In genomic region chr6:10690651-10691445, GRCh38 we compare ENCODE assay signal across 15 cellular contexts. TPM values are rescaled to one million over a fixed set of nuclear protein-coding genes. Genes with fewer than 3 reads are reported as not detected.
DNase-seq lines count a peak whose midpoint lies in the region; ATAC-seq and TF ChIP-seq lines count a peak whose summit lies in the region.
"Had no signal": no experiment of that assay in that cellular context is flagged by ENCODE, and none has a peak within 500 bp of the region (broad histone marks: within the 10 kb centered on the region; RNA-seq: fewer than 3 reads in every experiment).

No MANE protein-coding gene starts in this region.

- DNase-seq in cardiac muscle cell (ENCODE audit: low read depth in 1 of 2, low spot score in 1 of 2) = peak; percentile 0 to 14
- DNase-seq in left ventricle myocardium superior = no peak
- peak; percentile 33 for DNase-seq in NCI-H774 (lab: John Stamatoyannopoulos, UW)
- no peak for DNase-seq in upper lobe of right lung
- no peak for DNase-seq in PC-3
- no peak for DNase-seq in activated CD4-positive, alpha-beta T cell treated with anti-CD3 and anti-CD28 coated beads for 1 hour
- no peak for DNase-seq in activated CD4-positive, alpha-beta T cell treated with anti-CD3 and anti-CD28 coated beads for 48 hours
- DNase-seq: activated CD4-positive, alpha-beta memory T cell treated with anti-CD3 and anti-CD28 coated beads for 36 hours; activated effector memory CD4-positive, alpha-beta T cell treated with Interleukin-2 at 50 U/mL for 16 hours; erythroblast; GOT3; OCI-M1; T-helper 2 cell had no signal

- peaks cover 27% of the 10 kb centered on the region for H3K79me2 ChIP-seq in PC-3 (ENCODE audit: low read length)
- H3K79me2 ChIP-seq: parathyroid adenoma had no signal

- H3K4me1 ChIP-seq in cardiac muscle cell (ENCODE audit: low read depth) (peaks cover 17% of the 10 kb centered on the region), upper lobe of right lung (peaks cover 14% of the 10 kb centered on the region), PC-3 (ENCODE audit: insufficient read depth, low read length) (peaks cover 9% of the 10 kb centered on the region)

- intact Hi-C loops in left ventricle myocardium superior (cut with micrococcal nuclease) (no loop called here), upper lobe of right lung (cut with DNase I) (no loop called here), PC-3 (cut with micrococcal nuclease) (no loop called here)

- no peak for ATAC-seq in left ventricle myocardium superior
- peak; percentile 38 for ATAC-seq in esophagus mucosa
- ATAC-seq in upper lobe of right lung = no peak
- no peak for ATAC-seq in PC-3

- H3K9me3 ChIP-seq in cardiac muscle cell (ENCODE audit: low read depth) (no peaks in the 10 kb centered on the region), upper lobe of right lung (no peaks in the 10 kb centered on the region), PC-3 (ENCODE audit: low read length) (no peaks in the 10 kb centered on the region)

- H3K27ac ChIP-seq in cardiac muscle cell (peak overlapping the region; percentile 99), upper lobe of right lung (peak overlapping the region; percentile 40), PC-3 (ENCODE audit: low read length) (no peak overlapping the region)
- H3K27ac ChIP-seq: parathyroid adenoma had no signal

- no peak overlapping the region for H2AFZ ChIP-seq in PC-3 (ENCODE audit: low read length)
- H2AFZ ChIP-seq: parathyroid adenoma had no signal

- CTCF ChIA-PET in PC-3 (lab: Charles Lee) = no interaction called here

- no TSS peak for BruUV-seq in PC-3 (replicated peaks; lab: Mats Ljungman, UMichigan)

- no peak for TF ChIP-seq CTCF in cardiac muscle cell (IDR thresholded peaks at IDR 0.05; ENCODE audit: low read depth, low read length)
- TF ChIP-seq CTCF in upper lobe of right lung (IDR thresholded peaks at IDR 0.05) = no peak
- no peak for TF ChIP-seq CTCF in PC-3 (conservative IDR thresholded peaks at IDR 0.05; ENCODE audit: low read depth, low read length)

- no peak overlapping the region for H3K4me3 ChIP-seq in cardiac muscle cell
- no peak overlapping the region for H3K4me3 ChIP-seq in upper lobe of right lung
- no peak overlapping the region for H3K4me3 ChIP-seq in PC-3 (ENCODE audit: low read length)

- H3K9ac ChIP-seq in PC-3 (ENCODE audit: low read length) = no peak overlapping the region
- H3K9ac ChIP-seq: parathyroid adenoma had no signal

- POLR2A ChIA-PET in PC-3 (lab: Charles Lee; ENCODE audit: unreplicated experiment) = no interaction called here

- no peaks in the 10 kb centered on the region for H3K36me3 ChIP-seq in cardiac muscle cell
- H3K36me3 ChIP-seq in upper lobe of right lung = no peaks in the 10 kb centered on the region
- 0 out of 2 replicates have a peak, but pooled peaks cover 4% of the 10 kb centered on the region for H3K36me3 ChIP-seq in PC-3 (ENCODE audit: low read depth, low read length)

- H3K27me3 ChIP-seq in cardiac muscle cell = no peaks in the 10 kb centered on the region
- H3K27me3 ChIP-seq in upper lobe of right lung = no peaks in the 10 kb centered on the region
- no peaks in the 10 kb centered on the region for H3K27me3 ChIP-seq in PC-3 (ENCODE audit: low read length)

- no peaks in the 10 kb centered on the region for H3F3A ChIP-seq in PC-3 (ENCODE audit: low read length, unreplicated experiment)

- no peaks in the 10 kb centered on the region for H3K9me2 ChIP-seq in PC-3 (replicated peaks; ENCODE audit: low read length)

- no peak overlapping the region for H3K4me2 ChIP-seq in PC-3 (ENCODE audit: low read length)

- H4K20me1 ChIP-seq in PC-3 (ENCODE audit: low read length) = no peaks in the 10 kb centered on the region

RNA-seq across cellular contexts. Expression of gene C6orf52, which starts 3.6 kb away (rescaled TPM):
- total RNA-seq in cardiac muscle cell (2.1 and 10.9 TPM in 2 replicates), left ventricle myocardium superior (not detected), esophagus mucosa (0.84 TPM), upper lobe of right lung (not detected), PC-3 (2014; rRNA removed) (0.80 TPM in 1 of 2 replicates, not detected in the other)
- polyA plus RNA-seq in cardiac muscle cell = 3.6 and 7.2 TPM in 2 replicates

RNA-seq across cellular contexts. Expression of gene PAK1IP1, which starts 3.9 kb away (rescaled TPM):
- total RNA-seq in cardiac muscle cell = 6.2 and 10.4 TPM in 2 replicates
- 14.6 and 16.6 TPM in 2 replicates for polyA plus RNA-seq in cardiac muscle cell
- 11.0 TPM for total RNA-seq in left ventricle myocardium superior
- 15.3 TPM for total RNA-seq in esophagus mucosa
- 11.6 TPM for total RNA-seq in upper lobe of right lung
- 32.8 and 34.0 TPM in 2 replicates for total RNA-seq in PC-3 (2014; rRNA removed)

RNA-seq across cellular contexts. Expression of gene TMEM14C, which starts 32.0 kb away (rescaled TPM):
- total RNA-seq in cardiac muscle cell = 141 and 220 TPM in 2 replicates
- 407 and 441 TPM in 2 replicates for polyA plus RNA-seq in cardiac muscle cell
- total RNA-seq in left ventricle myocardium superior = 128 TPM
- 64.5 TPM for total RNA-seq in esophagus mucosa
- 87.5 TPM for total RNA-seq in upper lobe of right lung
- 85.8 and 87.8 TPM in 2 replicates for total RNA-seq in PC-3 (2014; rRNA removed)

RNA-seq across cellular contexts. Expression of gene TMEM14B, which starts 56.8 kb away (rescaled TPM):
- total RNA-seq in cardiac muscle cell (77.0 and 143 TPM in 2 replicates), left ventricle myocardium superior (115 TPM), esophagus mucosa (49.3 TPM), upper lobe of right lung (50.1 TPM), PC-3 (2014; rRNA removed) (93.8 and 115 TPM in 2 replicates)
- 307 and 381 TPM in 2 replicates for polyA plus RNA-seq in cardiac muscle cell

Comparison
In these comparisons a context has a peak if more than half of its experiments do, and no peak if none do; other contexts are left out.
1. DNase-seq: peak in cardiac muscle cell (2 of 2) and NCI-H774 (single experiment); none in left ventricle myocardium superior (single experiment), upper lobe of right lung (single experiment), PC-3 (single experiment), activated CD4-positive, alpha-beta T cell treated with anti-CD3 and anti-CD28 coated beads for 1 hour (single experiment) and activated CD4-positive, alpha-beta T cell treated with anti-CD3 and anti-CD28 coated beads for 48 hours (single experiment).